In genomic region chr15:39128746-39129145, GRCh38 we compare ENCODE assay signal across 12 cellular contexts.
DNase-seq lines count a peak whose midpoint lies in the region; ATAC-seq and TF ChIP-seq lines count a peak whose summit lies in the region.
"Had no signal": no experiment of that assay in that cellular context is flagged by ENCODE, and none has a peak within 500 bp of the region (broad histone marks: within the 10 kb centered on the region; RNA-seq: fewer than 3 reads in every experiment).

No MANE protein-coding gene starts in this region.

- no TSS peak for BruUV-seq in IMR-90 (replicated peaks; lab: Mats Ljungman, UMichigan)
- BruUV-seq in mammary epithelial cell (replicated peaks; lab: Mats Ljungman, UMichigan): no TSS peak

- H3K56ac ChIP-seq in IMR-90 (ENCODE audit: extremely low read depth, insufficient read depth, low read length): peak overlapping the region; percentile 87

- in situ Hi-C loops in IMR-90 (cut with MboI; ENCODE audit: low sequenced_read_pairs) (loop anchor here (5.0 kb wide), 1 partner anchor 454 kb away; the partner anchor contains the start of gene THBS1), mammary epithelial cell (cut with MboI; ENCODE audit: low sequenced_read_pairs in 2 of 2) (no loop called here)

- H3K4ac ChIP-seq in IMR-90 (ENCODE audit: low read depth, low read length): peak overlapping the region; percentile 99

- TF ChIP-seq RAD21 in IMR-90 (IDR thresholded peaks at IDR 0.05; ENCODE audit: low read length): no peak

- H2BK5ac ChIP-seq in IMR-90 (ENCODE audit: low read depth, low read length, poor library complexity, severe bottlenecking): peak overlapping the region; percentile 89

- POLR2A ChIA-PET in AG04450 (lab: Yijun Ruan, JAX) (interaction anchor here (0.7 to 1.5 kb wide), 3 partner anchors 231 to 452 kb away, joined by 3 to 10 read pairs (median 4); partner anchors contain the start of gene THBS1), IMR-90 (lab: Charles Lee; ENCODE audit: unreplicated experiment) (interaction anchor here (0.9 kb wide), 1 partner anchor 452 kb away, joined by 5 read pairs; the partner anchor contains the start of gene THBS1)
- POLR2A ChIA-PET in activated CD4-positive, alpha-beta memory T cell treated with anti-CD3 and anti-CD28 coated beads, Interleukin-2, amount 10 ng/mL, durations not matched to agents 7 days and 5 days (lab: Charles Lee): no interaction called here

- H3K9me3 ChIP-seq in AG04450 (ENCODE audit: control insufficient read depth, insufficient read depth, low read length): no peaks in the 10 kb centered on the region
- no peaks in the 10 kb centered on the region for H3K9me3 ChIP-seq in IMR-90 (ENCODE audit: control insufficient read depth, insufficient read depth, low read length)
- no peaks in the 10 kb centered on the region for H3K9me3 ChIP-seq in mammary epithelial cell (replicated peaks; ENCODE audit: insufficient read depth, low read length)

- no peaks in the 10 kb centered on the region for H3K36me3 Mint-ChIP-seq in nephron (ENCODE audit: low read depth)
- H3K36me3 Mint-ChIP-seq in activated CD4-positive, alpha-beta memory T cell treated with anti-CD3 and anti-CD28 coated beads, Interleukin-2, amount 10 ng/mL, durations not matched to agents 7 days and 5 days (ENCODE audit: low read depth): no peaks in the 10 kb centered on the region

- H2BK15ac ChIP-seq in IMR-90 (ENCODE audit: low read depth, low read length): peak overlapping the region; percentile 97

- H3K4me2 ChIP-seq in IMR-90 (ENCODE audit: low read depth, low read length) (no peak overlapping the region; the same call in 1 of the 2 replicates), mammary epithelial cell (ENCODE audit: insufficient read depth, low read depth, low read length) (peak overlapping the region; percentile 54)

- peak overlapping the region; percentile 99 for H4K91ac ChIP-seq in IMR-90 (ENCODE audit: insufficient read depth, low read depth, low read length)

- H3K27me3 Mint-ChIP-seq in nephron (ENCODE audit: low read depth): peaks cover 5% of the 10 kb centered on the region
- H3K27me3 Mint-ChIP-seq in activated CD4-positive, alpha-beta memory T cell treated with anti-CD3 and anti-CD28 coated beads, Interleukin-2, amount 10 ng/mL, durations not matched to agents 7 days and 5 days: peaks cover 14% of the 10 kb centered on the region

- peak overlapping the region; percentile 83 to 93 for H4K8ac ChIP-seq in IMR-90 (ENCODE audit: low read depth in 2 of 2, low read length in 2 of 2)

- CTCF ChIA-PET in AG04450 (lab: Charles Lee) (interaction anchor here (1.0 kb wide), 1 partner anchor 312 kb away, joined by 3 read pairs; no protein-coding TSS in a partner anchor), IMR-90 (lab: Yijun Ruan, JAX) (interaction anchor here (1.5 kb wide), 1 partner anchor 43 kb away, joined by 4 read pairs; no protein-coding TSS in a partner anchor), mammary epithelial cell (lab: Charles Lee; ENCODE audit: low non-redundant PET) (no interaction called here)
- CTCF ChIA-PET in activated CD4-positive, alpha-beta memory T cell treated with anti-CD3 and anti-CD28 coated beads, Interleukin-2, amount 10 ng/mL, durations not matched to agents 7 days and 5 days (lab: Charles Lee): no interaction called here

- H3K79me1 ChIP-seq in IMR-90 (ENCODE audit: low read depth in 1 of 2, low read length in 2 of 2): peaks cover 0 to 32% of the 10 kb centered on the region in 2 experiments; a peak in 3 of 4 replicates

- intact Hi-C loops in IMR-90 (cut with micrococcal nuclease) (loop anchor here (2.0 to 5.0 kb wide), 4 partner anchors 174 to 421 kb away; no protein-coding TSS in a partner anchor), mammary epithelial cell (cut with micrococcal nuclease) (loop anchor here (5.0 kb wide), 2 partner anchors 416 to 454 kb away; partner anchors contain the start of gene THBS1)

- DNase-seq in AG04450 (ENCODE audit: low read depth, low spot score): no peak
- no peak for DNase-seq in IMR-90
- no peak for DNase-seq in mammary epithelial cell
- no peak for DNase-seq in activated CD4-positive, alpha-beta memory T cell treated with anti-CD3 and anti-CD28 coated beads, Interleukin-2, amount 10 ng/mL, durations not matched to agents 7 days and 5 days
- DNase-seq in NK-92 (lab: John Stamatoyannopoulos, UW; ENCODE audit: unreplicated experiment): no peak
- no peak for DNase-seq in GM19240 (ENCODE audit: insufficient read length, low spot score)
- DNase-seq: AML-193, occipital lobe, substantia nigra, T-helper 17 cell had no signal

- H3K4me3 Mint-ChIP-seq in nephron: no peak overlapping the region
- H3K4me3 Mint-ChIP-seq in activated CD4-positive, alpha-beta memory T cell treated with anti-CD3 and anti-CD28 coated beads, Interleukin-2, amount 10 ng/mL, durations not matched to agents 7 days and 5 days: no peak overlapping the region
- H3K4me3 Mint-ChIP-seq: T-helper 17 cell had no signal

- H3K79me2 ChIP-seq in mammary epithelial cell (ENCODE audit: insufficient read depth, low read length): no peaks in the 10 kb centered on the region

- dilution Hi-C loops in IMR-90 (cut with HindIII; ENCODE audit: low sequenced_read_pairs, unreplicated experiment): no loop called here
- dilution Hi-C loops in mammary epithelial cell (cut with HindIII; ENCODE audit: low sequenced_read_pairs): no loop called here

- peaks cover 42% of the 10 kb centered on the region for H3K4me1 Mint-ChIP-seq in nephron
- peaks cover 11% of the 10 kb centered on the region for H3K4me1 Mint-ChIP-seq in activated CD4-positive, alpha-beta memory T cell treated with anti-CD3 and anti-CD28 coated beads, Interleukin-2, amount 10 ng/mL, durations not matched to agents 7 days and 5 days
- H3K4me1 Mint-ChIP-seq: T-helper 17 cell had no signal

- peak overlapping the region; percentile 99 for H2BK120ac ChIP-seq in IMR-90 (ENCODE audit: low read depth, low read length)

- H3K27me3 ChIP-seq in AG04450 (ENCODE audit: control insufficient read depth, insufficient read depth, low read length) (no peaks in the 10 kb centered on the region), IMR-90 (ENCODE audit: control insufficient read depth, insufficient read depth, low read length) (no peaks in the 10 kb centered on the region), mammary epithelial cell (ENCODE audit: insufficient read depth, low read length) (no peaks in the 10 kb centered on the region)

- peak overlapping the region; percentile 61 for H3K18ac ChIP-seq in IMR-90 (ENCODE audit: low read depth, low read length)

- TF ChIP-seq CTCF in AG04450 (IDR thresholded peaks at IDR 0.05; ENCODE audit: low read depth, low read length): no peak
- TF ChIP-seq CTCF in IMR-90 (conservative IDR thresholded peaks at IDR 0.05; ENCODE audit: low read depth, low read length): no peak
- no peak for TF ChIP-seq CTCF in mammary epithelial cell (conservative IDR thresholded peaks at IDR 0.05 in 1 of 2, IDR thresholded peaks at IDR 0.05 in 1 of 2; ENCODE audit: extremely low read depth in 1 of 2, insufficient read depth in 1 of 2, low read depth in 1 of 2, low read length in 2 of 2)
- no peak for TF ChIP-seq CTCF in nephron (IDR thresholded peaks at IDR 0.05; ENCODE audit: unreplicated experiment in 3 of 3)

- H3K36me3 ChIP-seq in IMR-90 (ENCODE audit: control insufficient read depth, insufficient read depth, low read length) (no peaks in the 10 kb centered on the region), mammary epithelial cell (ENCODE audit: insufficient read depth, low read length) (no peaks in the 10 kb centered on the region)

- peak overlapping the region; percentile 39; the same call in 1 of the 2 replicates for H3K9ac ChIP-seq in IMR-90 (ENCODE audit: low read depth, low read length)
- H3K9ac ChIP-seq in mammary epithelial cell (ENCODE audit: insufficient read depth, low read length): peak overlapping the region; percentile 5

- H4K5ac ChIP-seq in IMR-90 (ENCODE audit: low read depth, low read length): peak overlapping the region; percentile 62

- H4K20me1 ChIP-seq in IMR-90 (ENCODE audit: insufficient read depth, low read length): no peaks in the 10 kb centered on the region
- H4K20me1 ChIP-seq in mammary epithelial cell (ENCODE audit: insufficient read depth, low read length): no peaks in the 10 kb centered on the region

- H3K4me3 ChIP-seq in AG04450 (ENCODE audit: low read depth, low read length) (no peak overlapping the region), IMR-90 (ENCODE audit: insufficient read depth, low read depth, low read length) (no peak overlapping the region), mammary epithelial cell (replicated peaks in 1 of 3; ENCODE audit: insufficient read depth in 1 of 3, low read depth in 2 of 3, low read length in 3 of 3) (no peak overlapping the region)

- H3K23ac ChIP-seq in IMR-90 (ENCODE audit: low read depth, low read length): peak overlapping the region; percentile 74

- peak overlapping the region; percentile 94 for H3K27ac ChIP-seq in AG04450 (ENCODE audit: low read depth, low read length)
- H3K27ac ChIP-seq in IMR-90 (ENCODE audit: insufficient read depth, low read length): peak overlapping the region; percentile 94
- peak overlapping the region; percentile 72 for H3K27ac ChIP-seq in mammary epithelial cell (ENCODE audit: insufficient read depth, low read depth, low read length)

- no peak for ATAC-seq in IMR-90 (ENCODE audit: low read depth)
- no peak for ATAC-seq in HG02588 (IDR thresholded peaks at IDR 0.05; ENCODE audit: unreplicated experiment)
- ATAC-seq: T-helper 17 cell had no signal

- H3K4me1 ChIP-seq in IMR-90 (ENCODE audit: control insufficient read depth, insufficient read depth, low read length): peaks cover 53% of the 10 kb centered on the region
- peaks cover 79% of the 10 kb centered on the region for H3K4me1 ChIP-seq in mammary epithelial cell (ENCODE audit: insufficient read depth, low read length)

- H2BK20ac ChIP-seq in IMR-90 (ENCODE audit: low read depth, low read length): peak overlapping the region; percentile 100

- H2AK9ac ChIP-seq in IMR-90 (replicated peaks; ENCODE audit: low read depth, low read length, poor library complexity): peak overlapping the region; percentile 81

- WGBS in IMR-90 (ENCODE audit: extremely low coverage in 2 of 2, insufficient read length in 1 of 2), 2 experiments: no CpG with 5 or more reads among the region's 2 CpGs
- 97% methylated on average over 2 of the region's 2 CpGs for WGBS in mammary epithelial cell (ENCODE audit: low coverage, missing lambda C conversion rate)

- H3K27ac Mint-ChIP-seq in nephron: peak overlapping the region in 2 of 3 experiments; percentile 10 to 58
- no peak overlapping the region for H3K27ac Mint-ChIP-seq in activated CD4-positive, alpha-beta memory T cell treated with anti-CD3 and anti-CD28 coated beads, Interleukin-2, amount 10 ng/mL, durations not matched to agents 7 days and 5 days
- H3K27ac Mint-ChIP-seq: T-helper 17 cell had no signal

- no peak for TF ChIP-seq POLR2A in IMR-90 (IDR thresholded peaks at IDR 0.05; ENCODE audit: low read depth, low read length)

- H3K14ac ChIP-seq in IMR-90 (replicated peaks; ENCODE audit: low read depth, low read length): peak overlapping the region; percentile 98

- no peaks in the 10 kb centered on the region for H3K9me3 Mint-ChIP-seq in nephron
- H3K9me3 Mint-ChIP-seq in activated CD4-positive, alpha-beta memory T cell treated with anti-CD3 and anti-CD28 coated beads, Interleukin-2, amount 10 ng/mL, durations not matched to agents 7 days and 5 days: no peaks in the 10 kb centered on the region

- H2AFZ ChIP-seq in IMR-90 (replicated peaks; ENCODE audit: low read length, poor library complexity): no peak overlapping the region
- H2AFZ ChIP-seq in mammary epithelial cell (ENCODE audit: low read depth, low read length): no peak overlapping the region

- peaks cover 30% of the 10 kb centered on the region for H3K9me1 ChIP-seq in IMR-90 (ENCODE audit: insufficient read depth, low read length)

- peak overlapping the region; percentile 100 for H2AK5ac ChIP-seq in IMR-90 (ENCODE audit: low read depth, low read length)

Comparison
In these comparisons a context has a peak if more than half of its experiments do, and no peak if none do; other contexts are left out.
1. CTCF ChIA-PET loops: an anchor here in AG04450 (1.0 kb wide) and IMR-90 (1.5 kb wide); none called in mammary epithelial cell and activated CD4-positive, alpha-beta memory T cell treated with anti-CD3 and anti-CD28 coated beads, Interleukin-2, amount 10 ng/mL, durations not matched to agents 7 days and 5 days.